ENCODE assay signal across 8 cellular contexts in genomic region chr11:113773092-113773415, GRCh38. TPM values are rescaled to one million over a fixed set of nuclear protein-coding genes. Genes with fewer than 3 reads are reported as not detected.
DNase-seq lines count a peak whose midpoint lies in the region; ATAC-seq and TF ChIP-seq lines count a peak whose summit lies in the region.

No MANE protein-coding gene starts in this region.

- CTCF ChIA-PET in HCT116 (lab: Charles Lee), result interaction anchor here (0.7 to 1.7 kb wide), 5 partner anchors 9 to 490 kb away, joined by 3 to 5 read pairs (median 3); no protein-coding TSS in a partner anchor

- ATAC-seq in HCT116, result peak; percentile 46
- no peak for ATAC-seq in HG03378 (IDR thresholded peaks at IDR 0.05; ENCODE audit: unreplicated experiment)

- no peak for TF ChIP-seq POLR2A in HCT116 (IDR thresholded peaks at IDR 0.05; ENCODE audit: borderline replicate concordance, extremely low read depth, insufficient read depth, insufficient read length)

- H3K27me3 ChIP-seq in BLaER1 (no peaks in the 10 kb centered on the region), HCT116 (ENCODE audit: insufficient read depth, low read length) (peaks cover 14% of the 10 kb centered on the region), SU-DHL-6 (ENCODE audit: low read length) (no peaks in the 10 kb centered on the region)

- POLR2A ChIA-PET in HCT116 (lab: Charles Lee), result interaction anchor here (0.6 kb wide), 1 partner anchor 456 kb away, joined by 3 read pairs; no protein-coding TSS in a partner anchor

- BruUV-seq in HCT116 (replicated peaks; lab: Mats Ljungman, UMichigan), result no TSS peak

- peaks cover 20% of the 10 kb centered on the region for H3K4me1 Mint-ChIP-seq in osteocyte (ENCODE audit: unreplicated experiment)

- H2AFZ ChIP-seq in HCT116 (ENCODE audit: low read depth, low read length, poor library complexity, severe bottlenecking) (peak overlapping the region; percentile 55), SU-DHL-6 (ENCODE audit: low read depth, low read length, severe bottlenecking) (peak overlapping the region; percentile 94)

- H3K4me1 ChIP-seq in BLaER1 (peaks cover 12% of the 10 kb centered on the region), HCT116 (ENCODE audit: control insufficient read depth in 1 of 2, insufficient read depth in 2 of 2, low read length in 2 of 2) (peaks cover 4 to 11% of the 10 kb centered on the region in 2 experiments; a peak in 3 of 4 replicates)

- H3K4me3 ChIP-seq in BLaER1 (peak overlapping the region; percentile 91), HCT116 (replicated peaks in 1 of 2; ENCODE audit: low read depth in 1 of 2, low read length in 2 of 2) (peak overlapping the region; percentile 82 to 89), SU-DHL-6 (ENCODE audit: insufficient read depth, low read length, poor library complexity, severe bottlenecking) (peak overlapping the region; percentile 86), fibroblast of villous mesenchyme (ENCODE audit: low read depth, low read length) (peak overlapping the region; percentile 99)

- no peaks in the 10 kb centered on the region for H3K9me2 ChIP-seq in HCT116 (ENCODE audit: insufficient read depth)
- H3K9me2 ChIP-seq in SU-DHL-6 (replicated peaks; ENCODE audit: insufficient read depth, low read length), result no peaks in the 10 kb centered on the region

- H4K20me1 ChIP-seq in BLaER1 (no peaks in the 10 kb centered on the region; the same call in 1 of the 2 replicates), HCT116 (ENCODE audit: insufficient read depth) (no peaks in the 10 kb centered on the region), SU-DHL-6 (ENCODE audit: low read depth, low read length) (no peaks in the 10 kb centered on the region)

- H3K79me2 ChIP-seq in HCT116 (ENCODE audit: insufficient read depth, low read length) (peaks cover 41% of the 10 kb centered on the region), SU-DHL-6 (ENCODE audit: insufficient read depth, low read length) (peaks cover 32% of the 10 kb centered on the region)

- no peak for TF ChIP-seq RAD21 in HCT116 (IDR thresholded peaks at IDR 0.05; ENCODE audit: low read depth)

- peak overlapping the region; percentile 100 for H3K4me3 Mint-ChIP-seq in osteocyte (ENCODE audit: unreplicated experiment)

- no peaks in the 10 kb centered on the region for H3F3A ChIP-seq in SU-DHL-6 (ENCODE audit: insufficient read depth)

- H3K4me2 ChIP-seq in BLaER1 (peak overlapping the region; percentile 93), HCT116 (ENCODE audit: low read length) (peak overlapping the region; percentile 73), SU-DHL-6 (ENCODE audit: low read depth, low read length, poor library complexity, severe bottlenecking) (peak overlapping the region; percentile 61)

- no peaks in the 10 kb centered on the region for H3K9me3 Mint-ChIP-seq in osteocyte (ENCODE audit: unreplicated experiment)

- H3K36me3 Mint-ChIP-seq in osteocyte (ENCODE audit: unreplicated experiment), result peaks cover 7% of the 10 kb centered on the region

- TF ChIP-seq CTCF in HCT116 (IDR thresholded peaks at IDR 0.05 in 2 of 3, conservative IDR thresholded peaks at IDR 0.05 in 1 of 3; ENCODE audit: borderline replicate concordance in 1 of 3, insufficient read depth in 1 of 3, low read depth in 2 of 3, low read length in 2 of 3), result no peak
- TF ChIP-seq CTCF in SU-DHL-6 (IDR thresholded peaks at IDR 0.05; ENCODE audit: insufficient read depth, low read length, poor library complexity, severe bottlenecking), result no peak
- no peak for TF ChIP-seq CTCF in fibroblast of villous mesenchyme (IDR thresholded peaks at IDR 0.05; ENCODE audit: insufficient read depth, low read depth, low read length)
- no peak for TF ChIP-seq CTCF in osteocyte (IDR thresholded peaks at IDR 0.05)

- peaks cover 35% of the 10 kb centered on the region for H3K27me3 Mint-ChIP-seq in osteocyte (ENCODE audit: unreplicated experiment)

- no peaks in the 10 kb centered on the region for H3K9me3 ChIP-seq in BLaER1
- no peaks in the 10 kb centered on the region for H3K9me3 ChIP-seq in HCT116 (ENCODE audit: control insufficient read depth in 1 of 2, insufficient read depth in 1 of 2, low read depth in 1 of 2, low read length in 2 of 2)
- no peaks in the 10 kb centered on the region for H3K9me3 ChIP-seq in SU-DHL-6 (ENCODE audit: insufficient read depth, low read length)

- H3K9ac ChIP-seq in BLaER1 (peak overlapping the region; percentile 93), HCT116 (ENCODE audit: low read length) (peak overlapping the region; percentile 86), SU-DHL-6 (ENCODE audit: low read length) (peak overlapping the region; percentile 96)

- RAD21 ChIA-PET in HCT116 (lab: Charles Lee; ENCODE audit: low non-redundant PET in 1 of 2, low total read pairs in 2 of 2, uncharacterized antibody in 2 of 2, unreplicated experiment in 2 of 2), result no interaction called here

- DNase-seq in HCT116 (ENCODE audit: low read depth, low spot score) (no peak), fibroblast of villous mesenchyme (ENCODE audit: low read depth) (peak; percentile 49), osteocyte (ENCODE audit: extremely low spot score, unreplicated experiment) (no peak), cerebellar nuclear complex (lab: John Stamatoyannopoulos, UW) (no peak)
- DNase-seq in activated effector memory CD4-positive, alpha-beta T cell treated with Interleukin-2 at 50 U/mL for 16 hours, result no peak

- H3K36me3 ChIP-seq in BLaER1 (peaks cover 35% of the 10 kb centered on the region), HCT116 (ENCODE audit: control insufficient read depth in 1 of 2, insufficient read depth in 2 of 2, low read length in 2 of 2) (peaks cover 4 to 6% of the 10 kb centered on the region in 2 experiments; a peak in 2 of 4 replicates), SU-DHL-6 (ENCODE audit: low read length) (peaks cover 9% of the 10 kb centered on the region)

- intact Hi-C loops in HCT116 (cut with micrococcal nuclease), result no loop called here

- H3K27ac ChIP-seq in BLaER1 (peak overlapping the region; percentile 91), HCT116 (ENCODE audit: low read depth, low read length) (peak overlapping the region; percentile 59), SU-DHL-6 (ENCODE audit: low read depth, low read length) (no peak overlapping the region)

- peak overlapping the region; percentile 98 for H3K27ac Mint-ChIP-seq in osteocyte (ENCODE audit: unreplicated experiment)

TF ChIP-seq in HCT116, 20 proteins besides CTCF, POLR2A, EP300 and RAD21:
- TF ChIP-seq MAX (IDR thresholded peaks at IDR 0.05) (no peak), REST (IDR thresholded peaks at IDR 0.05; ENCODE audit: low read depth) (no peak), ATF3 (IDR thresholded peaks at IDR 0.05) (no peak), ZNF274 (IDR thresholded peaks at IDR 0.05; ENCODE audit: low read depth, low read length) (no peak)

RNA-seq across cellular contexts. Expression of gene ZW10, which starts 0.4 kb away (rescaled TPM):
- total RNA-seq in HCT116 (2021; ENCODE audit: unreplicated experiment) (21.0 TPM), fibroblast of villous mesenchyme (18.0 and 23.7 TPM in 2 replicates), osteocyte (14.3 and 14.7 TPM in 2 replicates)
- polyA plus RNA-seq in HCT116 (2012), result 6.4 and 9.3 TPM in 2 replicates

RNA-seq across cellular contexts. Expression of gene CLDN25, which starts 6.5 kb away (rescaled TPM):
- total RNA-seq in HCT116 (2021; ENCODE audit: unreplicated experiment) (not detected), fibroblast of villous mesenchyme (not detected in 2 replicates), osteocyte (not detected in 2 replicates)
- not detected in 2 replicates for polyA plus RNA-seq in HCT116 (2012)
